ENCODE assay signal across 1 cellular context in the genomic region with DNA sequence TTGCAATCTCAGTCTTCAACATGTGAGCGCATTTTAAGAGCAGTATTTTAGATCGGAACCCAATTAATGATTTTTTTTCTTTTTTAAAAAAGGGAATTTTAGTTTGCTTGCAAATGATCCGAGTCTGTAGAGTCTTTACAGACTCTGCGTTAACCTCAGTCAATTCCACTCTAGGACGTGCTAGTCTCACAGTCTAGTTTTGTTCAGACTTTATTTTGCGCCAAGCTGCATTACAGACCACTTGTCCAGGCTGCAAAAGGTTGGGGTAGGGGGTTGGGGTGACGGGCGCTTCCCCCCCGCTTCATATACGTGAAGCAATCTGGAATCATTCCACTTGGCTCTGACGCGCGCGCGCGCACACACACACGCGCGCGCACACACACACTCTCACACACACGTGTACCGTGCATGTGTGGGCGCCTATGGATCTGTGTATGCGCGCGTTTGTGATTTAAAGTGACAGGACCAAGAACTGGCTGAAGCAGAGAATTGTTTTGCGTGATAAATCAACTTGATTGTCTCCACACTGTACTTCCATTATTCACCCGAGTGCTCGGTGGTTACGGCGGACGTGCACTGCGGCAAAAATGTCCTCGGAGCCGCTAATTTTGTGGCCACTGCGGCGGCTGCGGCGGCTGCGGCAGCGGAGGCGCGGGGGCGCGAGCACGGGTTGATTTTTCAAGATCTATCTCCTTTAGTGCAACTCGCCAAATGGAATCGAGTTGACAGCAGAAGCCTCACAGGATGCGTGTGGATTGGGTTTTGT.
TF ChIP-seq lines count a peak whose summit lies in the region.

No MANE protein-coding gene starts in this region.

TF ChIP-seq in K562, 482 proteins besides CTCF, POLR2A, EP300 and RAD21 (continued from another document and continues in another):
- TF ChIP-seq, protein P1, sequence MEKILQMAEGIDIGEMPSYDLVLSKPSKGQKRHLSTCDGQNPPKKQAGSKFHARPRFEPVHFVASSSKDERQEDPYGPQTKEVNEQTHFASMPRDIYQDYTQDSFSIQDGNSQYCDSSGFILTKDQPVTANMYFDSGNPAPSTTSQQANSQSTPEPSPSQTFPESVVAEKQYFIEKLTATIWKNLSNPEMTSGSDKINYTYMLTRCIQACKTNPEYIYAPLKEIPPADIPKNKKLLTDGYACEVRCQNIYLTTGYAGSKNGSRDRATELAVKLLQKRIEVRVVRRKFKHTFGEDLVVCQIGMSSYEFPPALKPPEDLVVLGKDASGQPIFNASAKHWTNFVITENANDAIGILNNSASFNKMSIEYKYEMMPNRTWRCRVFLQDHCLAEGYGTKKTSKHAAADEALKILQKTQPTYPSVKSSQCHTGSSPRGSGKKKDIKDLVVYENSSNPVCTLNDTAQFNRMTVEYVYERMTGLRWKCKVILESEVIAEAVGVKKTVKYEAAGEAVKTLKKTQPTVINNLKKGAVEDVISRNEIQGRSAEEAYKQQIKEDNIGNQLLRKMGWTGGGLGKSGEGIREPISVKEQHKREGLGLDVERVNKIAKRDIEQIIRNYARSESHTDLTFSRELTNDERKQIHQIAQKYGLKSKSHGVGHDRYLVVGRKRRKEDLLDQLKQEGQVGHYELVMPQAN (IDR thresholded peaks at IDR 0.05; ENCODE audit: borderline replicate concordance) = no peak; the same call in 1 of the 2 replicates
- TF ChIP-seq, protein P2, sequence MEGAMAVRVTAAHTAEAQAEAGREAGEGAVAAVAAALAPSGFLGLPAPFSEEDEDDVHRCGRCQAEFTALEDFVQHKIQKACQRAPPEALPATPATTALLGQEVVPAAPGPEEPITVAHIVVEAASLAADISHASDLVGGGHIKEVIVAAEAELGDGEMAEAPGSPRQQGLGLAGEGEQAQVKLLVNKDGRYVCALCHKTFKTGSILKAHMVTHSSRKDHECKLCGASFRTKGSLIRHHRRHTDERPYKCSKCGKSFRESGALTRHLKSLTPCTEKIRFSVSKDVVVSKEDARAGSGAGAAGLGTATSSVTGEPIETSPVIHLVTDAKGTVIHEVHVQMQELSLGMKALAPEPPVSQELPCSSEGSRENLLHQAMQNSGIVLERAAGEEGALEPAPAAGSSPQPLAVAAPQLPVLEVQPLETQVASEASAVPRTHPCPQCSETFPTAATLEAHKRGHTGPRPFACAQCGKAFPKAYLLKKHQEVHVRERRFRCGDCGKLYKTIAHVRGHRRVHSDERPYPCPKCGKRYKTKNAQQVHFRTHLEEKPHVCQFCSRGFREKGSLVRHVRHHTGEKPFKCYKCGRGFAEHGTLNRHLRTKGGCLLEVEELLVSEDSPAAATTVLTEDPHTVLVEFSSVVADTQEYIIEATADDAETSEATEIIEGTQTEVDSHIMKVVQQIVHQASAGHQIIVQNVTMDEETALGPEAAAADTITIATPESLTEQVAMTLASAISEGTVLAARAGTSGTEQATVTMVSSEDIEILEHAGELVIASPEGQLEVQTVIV (CRISPR knock-in tag; IDR thresholded peaks at IDR 0.05; ENCODE audit: borderline replicate concordance) = no peak
- TF ChIP-seq KAT7 (CRISPR knock-in tag; IDR thresholded peaks at IDR 0.05; ENCODE audit: borderline replicate concordance) = no peak
- TF ChIP-seq POLR3G (IDR thresholded peaks at IDR 0.05; ENCODE audit: extremely low read depth, insufficient read length, insufficient replicate concordance) = no peak
- no peak for TF ChIP-seq TAF15 (IDR thresholded peaks at IDR 0.05; ENCODE audit: low read depth, low read length)
- no peak for TF ChIP-seq KAT8 (IDR thresholded peaks at IDR 0.05; ENCODE audit: low read depth)
- no peak for TF ChIP-seq HSF4 (CRISPR knock-in tag; IDR thresholded peaks at IDR 0.05; ENCODE audit: borderline replicate concordance)
- no peak for TF ChIP-seq ILK (tag; IDR thresholded peaks at IDR 0.05; ENCODE audit: borderline replicate concordance, low read depth)
- no peak for TF ChIP-seq ZNF766 (CRISPR knock-in tag; conservative IDR thresholded peaks at IDR 0.05)
- TF ChIP-seq, protein P3, sequence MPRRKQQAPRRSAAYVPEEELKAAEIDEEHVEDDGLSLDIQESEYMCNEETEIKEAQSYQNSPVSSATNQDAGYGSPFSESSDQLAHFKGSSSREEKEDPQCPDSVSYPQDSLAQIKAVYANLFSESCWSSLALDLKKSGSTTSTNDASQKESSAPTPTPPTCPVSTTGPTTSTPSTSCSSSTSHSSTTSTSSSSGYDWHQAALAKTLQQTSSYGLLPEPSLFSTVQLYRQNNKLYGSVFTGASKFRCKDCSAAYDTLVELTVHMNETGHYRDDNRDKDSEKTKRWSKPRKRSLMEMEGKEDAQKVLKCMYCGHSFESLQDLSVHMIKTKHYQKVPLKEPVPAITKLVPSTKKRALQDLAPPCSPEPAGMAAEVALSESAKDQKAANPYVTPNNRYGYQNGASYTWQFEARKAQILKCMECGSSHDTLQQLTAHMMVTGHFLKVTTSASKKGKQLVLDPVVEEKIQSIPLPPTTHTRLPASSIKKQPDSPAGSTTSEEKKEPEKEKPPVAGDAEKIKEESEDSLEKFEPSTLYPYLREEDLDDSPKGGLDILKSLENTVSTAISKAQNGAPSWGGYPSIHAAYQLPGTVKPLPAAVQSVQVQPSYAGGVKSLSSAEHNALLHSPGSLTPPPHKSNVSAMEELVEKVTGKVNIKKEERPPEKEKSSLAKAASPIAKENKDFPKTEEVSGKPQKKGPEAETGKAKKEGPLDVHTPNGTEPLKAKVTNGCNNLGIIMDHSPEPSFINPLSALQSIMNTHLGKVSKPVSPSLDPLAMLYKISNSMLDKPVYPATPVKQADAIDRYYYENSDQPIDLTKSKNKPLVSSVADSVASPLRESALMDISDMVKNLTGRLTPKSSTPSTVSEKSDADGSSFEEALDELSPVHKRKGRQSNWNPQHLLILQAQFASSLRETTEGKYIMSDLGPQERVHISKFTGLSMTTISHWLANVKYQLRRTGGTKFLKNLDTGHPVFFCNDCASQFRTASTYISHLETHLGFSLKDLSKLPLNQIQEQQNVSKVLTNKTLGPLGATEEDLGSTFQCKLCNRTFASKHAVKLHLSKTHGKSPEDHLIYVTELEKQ (CRISPR knock-in tag; IDR thresholded peaks at IDR 0.05) = no peak
- no peak for TF ChIP-seq TAF7 (tag; IDR thresholded peaks at IDR 0.05)
- TF ChIP-seq, protein P4, sequence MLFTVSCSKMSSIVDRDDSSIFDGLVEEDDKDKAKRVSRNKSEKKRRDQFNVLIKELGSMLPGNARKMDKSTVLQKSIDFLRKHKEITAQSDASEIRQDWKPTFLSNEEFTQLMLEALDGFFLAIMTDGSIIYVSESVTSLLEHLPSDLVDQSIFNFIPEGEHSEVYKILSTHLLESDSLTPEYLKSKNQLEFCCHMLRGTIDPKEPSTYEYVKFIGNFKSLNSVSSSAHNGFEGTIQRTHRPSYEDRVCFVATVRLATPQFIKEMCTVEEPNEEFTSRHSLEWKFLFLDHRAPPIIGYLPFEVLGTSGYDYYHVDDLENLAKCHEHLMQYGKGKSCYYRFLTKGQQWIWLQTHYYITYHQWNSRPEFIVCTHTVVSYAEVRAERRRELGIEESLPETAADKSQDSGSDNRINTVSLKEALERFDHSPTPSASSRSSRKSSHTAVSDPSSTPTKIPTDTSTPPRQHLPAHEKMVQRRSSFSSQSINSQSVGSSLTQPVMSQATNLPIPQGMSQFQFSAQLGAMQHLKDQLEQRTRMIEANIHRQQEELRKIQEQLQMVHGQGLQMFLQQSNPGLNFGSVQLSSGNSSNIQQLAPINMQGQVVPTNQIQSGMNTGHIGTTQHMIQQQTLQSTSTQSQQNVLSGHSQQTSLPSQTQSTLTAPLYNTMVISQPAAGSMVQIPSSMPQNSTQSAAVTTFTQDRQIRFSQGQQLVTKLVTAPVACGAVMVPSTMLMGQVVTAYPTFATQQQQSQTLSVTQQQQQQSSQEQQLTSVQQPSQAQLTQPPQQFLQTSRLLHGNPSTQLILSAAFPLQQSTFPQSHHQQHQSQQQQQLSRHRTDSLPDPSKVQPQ (CRISPR knock-in tag; IDR thresholded peaks at IDR 0.05; ENCODE audit: borderline replicate concordance) = 0 out of 2 replicates have a peak, but pooled peaks have one; percentile 63
- no peak for TF ChIP-seq FOXK2 (conservative IDR thresholded peaks at IDR 0.05 in 1 of 2, IDR thresholded peaks at IDR 0.05 in 1 of 2; ENCODE audit: low read depth in 2 of 2)
- TF ChIP-seq ZNF280B (CRISPR knock-in tag; IDR thresholded peaks at IDR 0.05) = no peak
- no peak for TF ChIP-seq ZKSCAN1 (IDR thresholded peaks at IDR 0.05; ENCODE audit: low read depth, low read length)
- TF ChIP-seq RERE (CRISPR knock-in tag; IDR thresholded peaks at IDR 0.05; ENCODE audit: borderline replicate concordance) = no peak
- TF ChIP-seq, protein P5, sequence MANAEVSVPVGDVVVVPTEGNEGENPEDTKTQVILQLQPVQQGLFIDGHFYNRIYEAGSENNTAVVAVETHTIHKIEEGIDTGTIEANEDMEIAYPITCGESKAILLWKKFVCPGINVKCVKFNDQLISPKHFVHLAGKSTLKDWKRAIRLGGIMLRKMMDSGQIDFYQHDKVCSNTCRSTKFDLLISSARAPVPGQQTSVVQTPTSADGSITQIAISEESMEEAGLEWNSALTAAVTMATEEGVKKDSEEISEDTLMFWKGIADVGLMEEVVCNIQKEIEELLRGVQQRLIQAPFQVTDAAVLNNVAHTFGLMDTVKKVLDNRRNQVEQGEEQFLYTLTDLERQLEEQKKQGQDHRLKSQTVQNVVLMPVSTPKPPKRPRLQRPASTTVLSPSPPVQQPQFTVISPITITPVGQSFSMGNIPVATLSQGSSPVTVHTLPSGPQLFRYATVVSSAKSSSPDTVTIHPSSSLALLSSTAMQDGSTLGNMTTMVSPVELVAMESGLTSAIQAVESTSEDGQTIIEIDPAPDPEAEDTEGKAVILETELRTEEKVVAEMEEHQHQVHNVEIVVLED (CRISPR knock-in tag; IDR thresholded peaks at IDR 0.05) = no peak
- peak; percentile 92 for TF ChIP-seq MYC (IDR thresholded peaks at IDR 0.05; ENCODE audit: low read depth, low read length)
- no peak for TF ChIP-seq MYC (CRISPR knock-in tag; IDR thresholded peaks at IDR 0.05; ENCODE audit: borderline replicate concordance, low read depth)
- TF ChIP-seq FOXA3 (CRISPR knock-in tag; conservative IDR thresholded peaks at IDR 0.05 in 1 of 2, IDR thresholded peaks at IDR 0.05 in 1 of 2) = no peak
- TF ChIP-seq FOXK1 (CRISPR knock-in tag; IDR thresholded peaks at IDR 0.05; ENCODE audit: borderline replicate concordance) = no peak; the same call in 1 of the 2 replicates
- TF ChIP-seq, protein P6, sequence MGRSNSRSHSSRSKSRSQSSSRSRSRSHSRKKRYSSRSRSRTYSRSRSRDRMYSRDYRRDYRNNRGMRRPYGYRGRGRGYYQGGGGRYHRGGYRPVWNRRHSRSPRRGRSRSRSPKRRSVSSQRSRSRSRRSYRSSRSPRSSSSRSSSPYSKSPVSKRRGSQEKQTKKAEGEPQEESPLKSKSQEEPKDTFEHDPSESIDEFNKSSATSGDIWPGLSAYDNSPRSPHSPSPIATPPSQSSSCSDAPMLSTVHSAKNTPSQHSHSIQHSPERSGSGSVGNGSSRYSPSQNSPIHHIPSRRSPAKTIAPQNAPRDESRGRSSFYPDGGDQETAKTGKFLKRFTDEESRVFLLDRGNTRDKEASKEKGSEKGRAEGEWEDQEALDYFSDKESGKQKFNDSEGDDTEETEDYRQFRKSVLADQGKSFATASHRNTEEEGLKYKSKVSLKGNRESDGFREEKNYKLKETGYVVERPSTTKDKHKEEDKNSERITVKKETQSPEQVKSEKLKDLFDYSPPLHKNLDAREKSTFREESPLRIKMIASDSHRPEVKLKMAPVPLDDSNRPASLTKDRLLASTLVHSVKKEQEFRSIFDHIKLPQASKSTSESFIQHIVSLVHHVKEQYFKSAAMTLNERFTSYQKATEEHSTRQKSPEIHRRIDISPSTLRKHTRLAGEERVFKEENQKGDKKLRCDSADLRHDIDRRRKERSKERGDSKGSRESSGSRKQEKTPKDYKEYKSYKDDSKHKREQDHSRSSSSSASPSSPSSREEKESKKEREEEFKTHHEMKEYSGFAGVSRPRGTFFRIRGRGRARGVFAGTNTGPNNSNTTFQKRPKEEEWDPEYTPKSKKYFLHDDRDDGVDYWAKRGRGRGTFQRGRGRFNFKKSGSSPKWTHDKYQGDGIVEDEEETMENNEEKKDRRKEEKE (IDR thresholded peaks at IDR 0.05; ENCODE audit: borderline replicate concordance in 1 of 2, control insufficient read depth in 1 of 2, low read depth in 2 of 2, low read length in 1 of 2) = no peak
- TF ChIP-seq ZNF780A (CRISPR knock-in tag; IDR thresholded peaks at IDR 0.05) = no peak
- no peak for TF ChIP-seq ZNF445 (CRISPR knock-in tag; IDR thresholded peaks at IDR 0.05; ENCODE audit: low read depth)
- no peak; the same call in 1 of the 2 replicates for TF ChIP-seq ARID2 (IDR thresholded peaks at IDR 0.05)
